ENCODE assay signal across 20 cellular contexts in genomic region chr20:24798930-24799705, GRCh38.
DNase-seq lines count a peak whose midpoint lies in the region; ATAC-seq and TF ChIP-seq lines count a peak whose summit lies in the region.
"Had no signal": no experiment of that assay in that cellular context is flagged by ENCODE, and none has a peak within 500 bp of the region (broad histone marks: within the 10 kb centered on the region; RNA-seq: fewer than 3 reads in every experiment).

No MANE protein-coding gene starts in this region.

- no peaks in the 10 kb centered on the region for H3K9me3 Mint-ChIP-seq in chondrocyte (ENCODE audit: low read depth)
- H3K9me3 Mint-ChIP-seq: activated CD4-positive, alpha-beta memory T cell treated with anti-CD3 and anti-CD28 coated beads for 36 hours; natural killer cell had no signal

- DNase-seq in Daoy (ENCODE audit: low read depth) (peak; percentile 18), MG63 (peak; percentile 6), chondrocyte (ENCODE audit: low spot score) (peak; percentile 59), renal cortical epithelial cell (ENCODE audit: low read depth) (peak; percentile 60), left colon (no peak), omental fat pad (ENCODE audit: low spot score) (no peak), Ammon's horn (ENCODE audit: low spot score) (no peak)
- DNase-seq: activated CD4-positive, alpha-beta memory T cell treated with anti-CD3 and anti-CD28 coated beads for 36 hours; activated CD4-positive, CD25-positive, alpha-beta regulatory T cell; activated effector memory CD4-positive, alpha-beta T cell treated with Interleukin-2 at 50 U/mL for 16 hours; dermis blood vessel endothelial cell; natural killer cell; NCI-H2107; NCI-H524; right lobe of liver; T1000; uterus had no signal

- H3K27me3 ChIP-seq in MG63 = no peaks in the 10 kb centered on the region
- H3K27me3 ChIP-seq: cardiac muscle cell, right lobe of liver, uterus had no signal

- no peaks in the 10 kb centered on the region for H3K9me3 ChIP-seq in MG63
- H3K9me3 ChIP-seq: right lobe of liver, uterus had no signal

- ATAC-seq in left colon (no peak), HG02938 (IDR thresholded peaks at IDR 0.05; ENCODE audit: unreplicated experiment) (no peak), omental fat pad (ENCODE audit: low FRiP score) (no peak)
- ATAC-seq: HepG2, natural killer cell, right lobe of liver had no signal

- no peaks in the 10 kb centered on the region for H3K36me3 ChIP-seq in MG63
- H3K36me3 ChIP-seq: cardiac muscle cell, right lobe of liver, uterus had no signal

- peak overlapping the region; percentile 8 for H3K27ac Mint-ChIP-seq in chondrocyte (ENCODE audit: unreplicated experiment)
- H3K27ac Mint-ChIP-seq: activated CD4-positive, alpha-beta memory T cell treated with anti-CD3 and anti-CD28 coated beads for 36 hours; natural killer cell had no signal

- intact Hi-C loops in left colon (cut with DNase I, micrococcal nuclease) = no loop called here

- H3K27me3 Mint-ChIP-seq in chondrocyte (ENCODE audit: low read depth) = peaks cover 5% of the 10 kb centered on the region

- peaks cover 20% of the 10 kb centered on the region for H3K4me1 Mint-ChIP-seq in chondrocyte (ENCODE audit: low read depth)
- H3K4me1 Mint-ChIP-seq: natural killer cell had no signal

- TF ChIP-seq CTCF in chondrocyte (IDR thresholded peaks at IDR 0.05) (no peak), omental fat pad (IDR thresholded peaks at IDR 0.05) (no peak)

- H3K4me3 ChIP-seq in MG63 = no peak overlapping the region
- H3K4me3 ChIP-seq: cardiac muscle cell, right lobe of liver, uterus had no signal

- H3K36me3 Mint-ChIP-seq in chondrocyte (ENCODE audit: low read depth) = no peaks in the 10 kb centered on the region
- H3K36me3 Mint-ChIP-seq: activated CD4-positive, alpha-beta memory T cell treated with anti-CD3 and anti-CD28 coated beads for 36 hours; natural killer cell had no signal

- no peak overlapping the region for H3K4me3 Mint-ChIP-seq in chondrocyte (ENCODE audit: unreplicated experiment)
- H3K4me3 Mint-ChIP-seq: activated CD4-positive, alpha-beta memory T cell treated with anti-CD3 and anti-CD28 coated beads for 36 hours; natural killer cell had no signal

Comparison
In these comparisons a context has a peak if more than half of its experiments do, and no peak if none do; other contexts are left out.
1. DNase-seq: peak in Daoy (single experiment), MG63 (single experiment), chondrocyte (single experiment) and renal cortical epithelial cell (single experiment); none in left colon (0 of 2), omental fat pad (single experiment) and Ammon's horn (single experiment).